Comparison of ENCODE assay signal across 9 cellular contexts in the genomic region with DNA sequence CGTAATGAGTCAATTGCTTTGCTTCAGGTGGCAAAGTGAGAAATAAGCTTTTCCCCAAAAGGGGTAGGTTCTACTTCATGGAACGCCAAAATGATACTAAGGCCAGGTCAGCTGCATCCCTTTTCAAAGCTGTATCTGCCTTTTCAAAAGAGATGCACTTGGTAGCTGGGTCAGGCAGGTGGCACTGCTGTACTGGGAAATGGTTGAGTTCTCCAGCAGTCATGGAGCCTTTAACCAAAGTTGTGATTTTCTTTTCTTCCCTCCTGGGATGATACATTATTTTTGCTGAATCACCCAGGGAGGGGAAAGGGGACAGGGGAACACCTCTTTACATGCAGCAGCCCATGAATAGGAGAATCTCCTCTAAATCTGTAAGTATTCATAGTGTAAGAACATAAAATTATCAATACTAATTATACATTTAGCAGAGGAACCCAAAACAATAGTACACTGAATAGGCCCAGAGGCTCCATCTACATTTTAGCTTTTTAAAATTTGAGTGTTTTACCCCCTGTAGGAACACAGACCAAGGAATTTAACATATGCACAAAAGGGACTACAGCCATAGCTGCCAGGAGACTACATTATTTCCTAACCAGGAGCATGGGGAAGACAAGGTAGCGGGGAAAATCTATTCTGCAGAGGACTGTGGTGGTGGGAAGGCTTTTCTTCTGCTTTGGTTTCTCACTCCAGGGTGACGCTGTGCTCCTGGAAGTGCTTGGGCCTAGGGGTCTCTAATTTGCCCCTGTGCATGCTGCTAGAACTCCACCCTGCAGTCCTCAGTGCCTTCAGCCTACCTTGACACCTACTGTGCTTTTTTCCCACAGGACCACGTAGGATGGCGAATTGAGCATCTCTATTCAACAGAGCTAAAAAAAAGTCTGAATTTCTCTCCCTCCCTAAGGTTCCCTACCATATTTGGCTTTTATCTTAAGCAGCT. TPM values are rescaled to one million over a fixed set of nuclear protein-coding genes. Genes with fewer than 3 reads are reported as not detected.
DNase-seq lines count a peak whose midpoint lies in the region; ATAC-seq, FAIRE-seq and TF ChIP-seq lines count a peak whose summit lies in the region.
"Had no signal": no experiment of that assay in that cellular context is flagged by ENCODE, and none has a peak within 500 bp of the region (broad histone marks: within the 10 kb centered on the region; RNA-seq: fewer than 3 reads in every experiment).

No MANE protein-coding gene starts in this region.

- H3K4me1 ChIP-seq in osteoblast (ENCODE audit: insufficient read depth, low read length) (peaks cover 3% of the 10 kb centered on the region), aorta (ENCODE audit: control insufficient read depth in 1 of 2, insufficient read depth in 2 of 2, low read length in 2 of 2) (peaks cover 0 to 3% of the 10 kb centered on the region in 2 donors)

- no peaks in the 10 kb centered on the region for H3K9me3 Mint-ChIP-seq in activated naive CD4-positive, alpha-beta T cell treated with anti-CD3 and anti-CD28 coated beads for 36 hours

- ATAC-seq in aorta (ENCODE audit: low FRiP score) (peak; percentile 90), GM21515 (IDR thresholded peaks at IDR 0.05; ENCODE audit: unreplicated experiment) (no peak)

- peaks cover 3% of the 10 kb centered on the region for H3K79me2 ChIP-seq in osteoblast (ENCODE audit: insufficient read depth, low read length)

- CTCF ChIA-PET in activated naive CD4-positive, alpha-beta T cell treated with anti-CD3 and anti-CD28 coated beads for 36 hours (lab: Charles Lee), result interaction anchor here (0.6 to 2.1 kb wide), 20 partner anchors 9 to 537 kb away, joined by 3 to 10 read pairs (median 3); a partner anchor contains a TSS

- H3K27me3 Mint-ChIP-seq in activated naive CD4-positive, alpha-beta T cell treated with anti-CD3 and anti-CD28 coated beads for 36 hours (ENCODE audit: low read depth), result no peaks in the 10 kb centered on the region

- no peak overlapping the region for H3K27ac Mint-ChIP-seq in activated naive CD4-positive, alpha-beta T cell treated with anti-CD3 and anti-CD28 coated beads for 36 hours

- no peak overlapping the region for H3K4me2 ChIP-seq in osteoblast (ENCODE audit: insufficient read depth, low read length)

- intact Hi-C loops in activated naive CD4-positive, alpha-beta T cell treated with anti-CD3 and anti-CD28 coated beads for 36 hours (cut with micrococcal nuclease), result loop anchor here (1.0 to 10.0 kb wide), 6 partner anchors 198 to 416 kb away; no protein-coding TSS in a partner anchor
- intact Hi-C loops in aorta (cut with DNase I), result loop anchor here (2.0 to 10.0 kb wide), 4 partner anchors 261 to 414 kb away; no protein-coding TSS in a partner anchor

- no peaks in the 10 kb centered on the region for H3K9me3 ChIP-seq in osteoblast (ENCODE audit: low read depth, low read length)
- H3K9me3 ChIP-seq in aorta (ENCODE audit: control insufficient read depth, low read length), result no peaks in the 10 kb centered on the region

- no peaks in the 10 kb centered on the region for H3K4me1 Mint-ChIP-seq in activated naive CD4-positive, alpha-beta T cell treated with anti-CD3 and anti-CD28 coated beads for 36 hours (ENCODE audit: low read depth)

- H3K27ac ChIP-seq in osteoblast (ENCODE audit: low read depth, low read length) (no peak overlapping the region), aorta (ENCODE audit: low read depth in 1 of 2, low read length in 2 of 2) (no peak overlapping the region)

- H3K27me3 ChIP-seq in GM06990 (replicated peaks; ENCODE audit: control insufficient read depth, insufficient read depth, low read length) (no peaks in the 10 kb centered on the region), osteoblast (ENCODE audit: insufficient read depth, low read length) (no peaks in the 10 kb centered on the region), aorta (ENCODE audit: control insufficient read depth in 1 of 2, insufficient read depth in 2 of 2, low read length in 1 of 2) (no peaks in the 10 kb centered on the region)

- FAIRE-seq in RCC 7860 (lab: Jason Lieb, UNC), result peak; percentile 59
- FAIRE-seq: colon had no signal

- 76 to 78% methylated on average over 6 of the region's 6 CpGs for WGBS in aorta, 2 donors

- no peak for DNase-seq in GM06990 (ENCODE audit: extremely low read depth, insufficient read length)
- DNase-seq in HT-29 (ENCODE audit: low spot score), result peak; percentile 71
- DNase-seq in RCC 7860 (ENCODE audit: low spot score), result peak; percentile 54
- peak; percentile 64 for DNase-seq in activated naive CD4-positive, alpha-beta T cell treated with anti-CD3 and anti-CD28 coated beads for 36 hours
- DNase-seq in globus pallidus (ENCODE audit: low spot score), result peak; percentile 69
- DNase-seq in osteoblast (ENCODE audit: insufficient read length, low spot score, missing footprints), result peak; percentile 15
- DNase-seq in aorta, result peak in 1 of 2 donors; percentile 57

- H4K20me1 ChIP-seq in osteoblast (ENCODE audit: insufficient read depth, low read length), result no peaks in the 10 kb centered on the region

- peaks cover 7% of the 10 kb centered on the region for H3K36me3 Mint-ChIP-seq in activated naive CD4-positive, alpha-beta T cell treated with anti-CD3 and anti-CD28 coated beads for 36 hours (ENCODE audit: low read depth)

- H2AFZ ChIP-seq in osteoblast (ENCODE audit: low read length), result no peak overlapping the region

- TF ChIP-seq CTCF in GM06990 (IDR thresholded peaks at IDR 0.05; ENCODE audit: insufficient read depth, low read length, poor library complexity, severe bottlenecking), result peak; percentile 64
- TF ChIP-seq CTCF in osteoblast (IDR thresholded peaks at IDR 0.05; ENCODE audit: extremely low read depth, low read depth, low read length), result peak; percentile 89

- H3K36me3 ChIP-seq in GM06990 (ENCODE audit: control insufficient read depth, insufficient read depth, low read length) (no peaks in the 10 kb centered on the region), osteoblast (ENCODE audit: insufficient read depth, low read length) (no peaks in the 10 kb centered on the region), aorta (ENCODE audit: control insufficient read depth in 1 of 2, insufficient read depth in 2 of 2, low read length in 1 of 2) (no peaks in the 10 kb centered on the region)

- H3K4me3 ChIP-seq in GM06990 (replicated peaks; ENCODE audit: low read depth, low read length) (no peak overlapping the region), osteoblast (ENCODE audit: insufficient read depth, low read length) (no peak overlapping the region), aorta (ENCODE audit: low read length in 2 of 2) (no peak overlapping the region)

- no peak overlapping the region for H3K4me3 Mint-ChIP-seq in activated naive CD4-positive, alpha-beta T cell treated with anti-CD3 and anti-CD28 coated beads for 36 hours

RNA-seq across cellular contexts. Expression of a gene that starts 6.4 kb away (rescaled TPM):
- not detected in 2 replicates for total RNA-seq in HT-29 (2014; rRNA removed; shearing (Covaris generic))
- not detected for total RNA-seq in activated naive CD4-positive, alpha-beta T cell treated with anti-CD3 and anti-CD28 coated beads for 36 hours
- total RNA-seq in osteoblast (not detected in 2 replicates), aorta (not detected)
- under 1 TPM in 1 of 2 donors, not detected in 1; 0.50 TPM for polyA plus RNA-seq in aorta
